ENCODE assay signal across 8 cellular contexts in genomic region chr6:36769676-36770499, GRCh38.
DNase-seq lines count a peak whose midpoint lies in the region; ATAC-seq, FAIRE-seq and TF ChIP-seq lines count a peak whose summit lies in the region.

No MANE protein-coding gene starts in this region.

- H3K4me2 ChIP-seq in PC-9 (peak overlapping the region; percentile 39), K562 (ENCODE audit: insufficient read depth, low read length) (no peak overlapping the region)

- no peak overlapping the region for H2AFZ ChIP-seq in PC-9
- H2AFZ ChIP-seq in K562 (ENCODE audit: low read depth, low read length), result peak overlapping the region; percentile 15; the same call in 1 of the 2 replicates

- no peaks in the 10 kb centered on the region for H4K20me1 ChIP-seq in PC-9 (ENCODE audit: insufficient read depth)
- 0 out of 2 replicates have a peak, but pooled peaks cover 5% of the 10 kb centered on the region for H4K20me1 ChIP-seq in K562 (replicated peaks; ENCODE audit: control insufficient read depth, insufficient read depth, low read length)

- no peak overlapping the region for H3K4me3 Mint-ChIP-seq in neural crest cell

- no TSS peak for BruUV-seq in PC-9 (replicated peaks; lab: Mats Ljungman, UMichigan)
- BruUV-seq in K562 (replicated peaks; lab: Mats Ljungman, UMichigan), result no TSS peak

- H3K36me3 Mint-ChIP-seq in neural crest cell (ENCODE audit: low read depth), result no peaks in the 10 kb centered on the region

- no peak for TF ChIP-seq EP300 in K562 (IDR thresholded peaks at IDR 0.05; ENCODE audit: low read length)

- H3K27ac ChIP-seq in PC-9, result peak overlapping the region; percentile 54
- no peak overlapping the region for H3K27ac ChIP-seq in K562 (ENCODE audit: extremely low read depth, low read depth, low read length)

- TF ChIP-seq POLR2A in GM12891 (IDR thresholded peaks at IDR 0.05; ENCODE audit: low read depth, low read length) (no peak), K562 (conservative IDR thresholded peaks at IDR 0.05) (no peak)

- H3K9me1 ChIP-seq in K562 (ENCODE audit: control insufficient read depth, insufficient read depth, low read length), result no peaks in the 10 kb centered on the region

- TF ChIP-seq CTCF in PC-9 (conservative IDR thresholded peaks at IDR 0.05) (no peak), K562 (IDR thresholded peaks at IDR 0.05 in 2 of 3, conservative IDR thresholded peaks at IDR 0.05 in 1 of 3; ENCODE audit: insufficient read depth in 2 of 3, low read depth in 1 of 3, low read length in 3 of 3) (no peak), neural crest cell (conservative IDR thresholded peaks at IDR 0.05) (no peak)

- H3K4me1 ChIP-seq in PC-9 (replicated peaks; ENCODE audit: insufficient read depth) (peaks cover 26% of the 10 kb centered on the region), K562 (replicated peaks in 1 of 2; ENCODE audit: control insufficient read depth in 2 of 2, insufficient read depth in 2 of 2, low read length in 2 of 2) (peaks cover 15 to 18% of the 10 kb centered on the region in 2 experiments; a peak in 3 of 5 replicates)

- H3K36me3 ChIP-seq in PC-9 (ENCODE audit: low read depth) (no peaks in the 10 kb centered on the region), K562 (ENCODE audit: control insufficient read depth, insufficient read depth, low read length) (no peaks in the 10 kb centered on the region)

- peaks cover 22% of the 10 kb centered on the region for H3F3A ChIP-seq in PC-9 (ENCODE audit: insufficient read depth, low read depth)

- H3K27me3 Mint-ChIP-seq in neural crest cell (ENCODE audit: low read depth), result no peaks in the 10 kb centered on the region

- intact Hi-C loops in PC-9 (cut with micrococcal nuclease; ENCODE audit: unreplicated experiment), result no loop called here
- intact Hi-C loops in K562 (cut with micrococcal nuclease), result loop anchor here (5.0 to 10.0 kb wide), 3 partner anchors 357 to 535 kb away; no protein-coding TSS in a partner anchor

- CTCF ChIA-PET in PC-9 (lab: Charles Lee), result interaction anchor here (0.6 to 3.0 kb wide), 2 partner anchors 83 to 268 kb away, joined by 3 to 16 read pairs; no protein-coding TSS in a partner anchor
- CTCF ChIA-PET in K562 (lab: Yijun Ruan, JAX; ENCODE audit: low intra/inter-chr PET ratio), result interaction anchor here (5.2 kb wide), 1 partner anchor 248 kb away, joined by 108 read pairs; no protein-coding TSS in a partner anchor

- no peak for DNase-seq in GM12891 (ENCODE audit: insufficient read length, low spot score)
- no peak for DNase-seq in PC-9
- DNase-seq in K562 (ENCODE audit: extremely low read depth in 1 of 4, low spot score in 3 of 4), result peak in 1 of 4 experiments; percentile 34
- DNase-seq in neural crest cell (ENCODE audit: low read depth, low spot score), result no peak
- DNase-seq in cerebellum (ENCODE audit: low spot score), result no peak
- no peak for DNase-seq in LoVo (ENCODE audit: low spot score)
- no peak for DNase-seq in NCI-H774 (lab: John Stamatoyannopoulos, UW)

- POLR2A ChIA-PET in PC-9 (lab: Charles Lee; ENCODE audit: unreplicated experiment), result interaction anchor here (0.6 kb wide), 1 partner anchor 448 kb away, joined by 3 read pairs; no protein-coding TSS in a partner anchor
- POLR2A ChIA-PET in K562 (lab: Yijun Ruan, JAX), result interaction anchor here (0.6 to 1.2 kb wide), 6 partner anchors 9 to 248 kb away, joined by 3 to 5 read pairs (median 3); no protein-coding TSS in a partner anchor

- H3K9me3 ChIP-seq in PC-9 (ENCODE audit: insufficient read depth, low read depth), result no peaks in the 10 kb centered on the region
- H3K9me3 ChIP-seq in K562 (replicated peaks; ENCODE audit: control insufficient read depth, insufficient read depth, low read depth, low read length), result no peaks in the 10 kb centered on the region

- in situ Hi-C loops in K562 (cut with MboI), result loop anchor here (5.0 kb wide), 3 partner anchors 82 to 437 kb away; no protein-coding TSS in a partner anchor

- no peak overlapping the region for H3K4me3 ChIP-seq in PC-9
- H3K4me3 ChIP-seq in K562, result no peak overlapping the region

- peak overlapping the region in 1 of 2 experiments; percentile 64; a peak in 1 of 4 replicates for H3K9ac ChIP-seq in K562 (ENCODE audit: insufficient read depth in 1 of 2, low read depth in 2 of 2, low read length in 2 of 2)

- peak overlapping the region; percentile 85 for H3K27ac Mint-ChIP-seq in neural crest cell (ENCODE audit: unreplicated experiment)

- TF ChIP-seq RAD21 in K562 (CRISPR knock-in tag; conservative IDR thresholded peaks at IDR 0.05 in 1 of 2, IDR thresholded peaks at IDR 0.05 in 1 of 2), result no peak

- ATAC-seq in K562 (no peak), HG02981 (IDR thresholded peaks at IDR 0.05; ENCODE audit: unreplicated experiment) (no peak)

- no peaks in the 10 kb centered on the region for H3K9me2 ChIP-seq in PC-9 (ENCODE audit: insufficient read depth)

- H3K4me1 Mint-ChIP-seq in neural crest cell, result peaks cover 57% of the 10 kb centered on the region

- H3K9me3 Mint-ChIP-seq in neural crest cell, result no peaks in the 10 kb centered on the region

- WGBS in K562 (ENCODE audit: insufficient coverage, low coverage, missing lambda C conversion rate), result 45% methylated on average over 18 of the region's 18 CpGs

- H3K79me2 ChIP-seq in PC-9 (ENCODE audit: low read depth) (no peaks in the 10 kb centered on the region), K562 (ENCODE audit: control insufficient read depth, insufficient read depth, low read length) (no peaks in the 10 kb centered on the region)

- FAIRE-seq in GM12891 (lab: Jason Lieb, UNC) (no peak), K562 (lab: Jason Lieb, UNC) (no peak)

- H3K27me3 ChIP-seq in PC-9 (ENCODE audit: insufficient read depth, low read depth) (no peaks in the 10 kb centered on the region), K562 (ENCODE audit: control insufficient read depth in 2 of 2, insufficient read depth in 2 of 2, low read length in 2 of 2) (peaks cover 5 to 10% of the 10 kb centered on the region in 2 experiments; a peak in 3 of 5 replicates)

TF ChIP-seq in GM12891, 5 proteins besides CTCF, POLR2A, EP300 and RAD21:
- no peak for TF ChIP-seq PAX5 (IDR thresholded peaks at IDR 0.05; ENCODE audit: insufficient read depth, low read length, severe bottlenecking)
- TF ChIP-seq SPI1 (IDR thresholded peaks at IDR 0.05; ENCODE audit: low read depth, low read length), result 0 out of 2 replicates have a peak, but pooled peaks have one; percentile 5
- TF ChIP-seq TAF1 (IDR thresholded peaks at IDR 0.05; ENCODE audit: low read depth, low read length), result no peak
- TF ChIP-seq POU2F2 (IDR thresholded peaks at IDR 0.05; ENCODE audit: low read depth, low read length), result no peak

TF ChIP-seq in K562, 482 proteins besides CTCF, POLR2A, EP300 and RAD21 (continues in another document):
- TF ChIP-seq CSDE1 (IDR thresholded peaks at IDR 0.05) (no peak), EHMT2 (IDR thresholded peaks at IDR 0.05) (no peak), SUPT5H (IDR thresholded peaks at IDR 0.05) (no peak), SAP30 (IDR thresholded peaks at IDR 0.05; ENCODE audit: borderline replicate concordance, insufficient read depth, low read depth, low read length, poor library complexity, severe bottlenecking) (no peak), CHD1 (IDR thresholded peaks at IDR 0.05; ENCODE audit: low read length) (no peak), ZNF175 (CRISPR knock-in tag; IDR thresholded peaks at IDR 0.05; ENCODE audit: low read depth) (peak; percentile 26; the same call in 1 of the 2 replicates), CCNT2 (IDR thresholded peaks at IDR 0.05; ENCODE audit: borderline replicate concordance, extremely low read depth, insufficient read length, low read depth, low read length) (no peak), PHF21A (IDR thresholded peaks at IDR 0.05; ENCODE audit: borderline replicate concordance, low read depth) (no peak), CREB5 (CRISPR knock-in tag; IDR thresholded peaks at IDR 0.05) (0 out of 2 replicates have a peak, but pooled peaks have one; percentile 37), TRIM28 (IDR thresholded peaks at IDR 0.05) (no peak), ZMIZ1 (IDR thresholded peaks at IDR 0.05; ENCODE audit: low read depth in 2 of 2, low read length in 2 of 2) (no peak), SRF (CRISPR knock-in tag; IDR thresholded peaks at IDR 0.05) (0 out of 4 replicates have a peak, but pooled peaks of 1 of the 2 experiments have one; percentile 6), ZNF589 (CRISPR knock-in tag; IDR thresholded peaks at IDR 0.05; ENCODE audit: low read depth) (peak; percentile 87)
